Comparison of ENCODE assay signal across 10 cellular contexts in genomic region chr1:24748191-24749121, GRCh38. TPM values are rescaled to one million over a fixed set of nuclear protein-coding genes. Genes with fewer than 3 reads are reported as not detected.
DNase-seq lines count a peak whose midpoint lies in the region; ATAC-seq and TF ChIP-seq lines count a peak whose summit lies in the region.
"Had no signal": no experiment of that assay in that cellular context is flagged by ENCODE, and none has a peak within 500 bp of the region (broad histone marks: within the 10 kb centered on the region; RNA-seq: fewer than 3 reads in every experiment).

No MANE protein-coding gene starts in this region.

- H3K4me1 ChIP-seq in GM23338 (ENCODE audit: insufficient read depth) = peaks cover 67% of the 10 kb centered on the region

- TF ChIP-seq CTCF in GM23338 (conservative IDR thresholded peaks at IDR 0.05; ENCODE audit: low read depth in 2 of 2) = no peak

- H3K4me3 ChIP-seq in GM23338 (peak overlapping the region; percentile 72), SK-N-MC (peak overlapping the region; percentile 97)

- H3K27me3 ChIP-seq in GM23338 (ENCODE audit: insufficient read depth) = no peaks in the 10 kb centered on the region

- peak overlapping the region; percentile 88 for H3K4me2 ChIP-seq in GM23338

- no peak overlapping the region for H2AFZ ChIP-seq in GM23338
- H2AFZ ChIP-seq: parathyroid adenoma had no signal

- H3K27ac ChIP-seq in GM23338 (ENCODE audit: low read depth) (peak overlapping the region; percentile 52), SK-N-MC (0 out of 2 replicates have a peak overlapping the region, but pooled peaks have one; percentile 32)
- H3K27ac ChIP-seq: parathyroid adenoma had no signal

- H3K27me3 Mint-ChIP-seq in GM23338 (ENCODE audit: insufficient read depth, low read depth, poor library complexity) = peaks cover 19% of the 10 kb centered on the region
- H3K27me3 Mint-ChIP-seq in stimulated activated naive CD8-positive, alpha-beta T cell treated with anti-CD3 and anti-CD28 coated beads, Interleukin-15, amount 100 ng/mL, for 72 hours = peaks cover 30% of the 10 kb centered on the region

- ATAC-seq in GM23338 = no peak
- ATAC-seq in stimulated activated naive CD8-positive, alpha-beta T cell treated with anti-CD3 and anti-CD28 coated beads, Interleukin-15, amount 100 ng/mL, for 72 hours = no peak
- ATAC-seq in stimulated activated effector memory CD8-positive, alpha-beta T cell treated with anti-CD3 and anti-CD28 coated beads, Interleukin-12 subunit alpha, Interleukin-12 subunit beta, amount 100 ng/mL, for 72 hours = no peak

- peaks cover 60% of the 10 kb centered on the region for H4K20me1 ChIP-seq in GM23338 (replicated peaks; ENCODE audit: insufficient read depth)

- H3K9me3 ChIP-seq in SK-N-MC (ENCODE audit: low read depth, low read length) = no peaks in the 10 kb centered on the region

- H3K27ac Mint-ChIP-seq in GM23338 = peak overlapping the region; percentile 75; the same call in 1 of the 2 replicates
- H3K27ac Mint-ChIP-seq in stimulated activated naive CD8-positive, alpha-beta T cell treated with anti-CD3 and anti-CD28 coated beads, Interleukin-15, amount 100 ng/mL, for 72 hours = no peak overlapping the region
- no peak overlapping the region for H3K27ac Mint-ChIP-seq in stimulated activated effector memory CD8-positive, alpha-beta T cell treated with anti-CD3 and anti-CD28 coated beads, Interleukin-12 subunit alpha, Interleukin-12 subunit beta, amount 100 ng/mL, for 72 hours

- H3K36me3 Mint-ChIP-seq in GM23338 (ENCODE audit: low read depth) = peaks cover 47% of the 10 kb centered on the region
- no peaks in the 10 kb centered on the region for H3K36me3 Mint-ChIP-seq in stimulated activated effector memory CD8-positive, alpha-beta T cell treated with anti-CD3 and anti-CD28 coated beads, Interleukin-12 subunit alpha, Interleukin-12 subunit beta, amount 100 ng/mL, for 72 hours

- no peaks in the 10 kb centered on the region for H3K36me3 ChIP-seq in GM23338 (ENCODE audit: insufficient read depth)
- H3K36me3 ChIP-seq in SK-N-MC (ENCODE audit: insufficient read depth, low read length) = peaks cover 38% of the 10 kb centered on the region

- peaks cover 7% of the 10 kb centered on the region for H3F3A ChIP-seq in GM23338 (replicated peaks; ENCODE audit: low read depth)

- H3K4me1 Mint-ChIP-seq in GM23338 = peaks cover 51% of the 10 kb centered on the region
- peaks cover 45% of the 10 kb centered on the region for H3K4me1 Mint-ChIP-seq in stimulated activated naive CD8-positive, alpha-beta T cell treated with anti-CD3 and anti-CD28 coated beads, Interleukin-15, amount 100 ng/mL, for 72 hours
- peaks cover 15% of the 10 kb centered on the region for H3K4me1 Mint-ChIP-seq in stimulated activated effector memory CD8-positive, alpha-beta T cell treated with anti-CD3 and anti-CD28 coated beads, Interleukin-12 subunit alpha, Interleukin-12 subunit beta, amount 100 ng/mL, for 72 hours

- H3K4me3 Mint-ChIP-seq in GM23338 = peak overlapping the region; percentile 95
- peak overlapping the region; percentile 59 to 61 for H3K4me3 Mint-ChIP-seq in stimulated activated naive CD8-positive, alpha-beta T cell treated with anti-CD3 and anti-CD28 coated beads, Interleukin-15, amount 100 ng/mL, for 72 hours
- no peak overlapping the region for H3K4me3 Mint-ChIP-seq in stimulated activated effector memory CD8-positive, alpha-beta T cell treated with anti-CD3 and anti-CD28 coated beads, Interleukin-12 subunit alpha, Interleukin-12 subunit beta, amount 100 ng/mL, for 72 hours

- H3K9me2 ChIP-seq in GM23338 (ENCODE audit: insufficient read depth) = no peaks in the 10 kb centered on the region

- no peak for DNase-seq in GM23338 (ENCODE audit: low spot score)
- no peak for DNase-seq in SK-N-MC (ENCODE audit: low read depth, low spot score)
- DNase-seq in glomerular visceral epithelial cell (ENCODE audit: extremely low spot score) = peak; percentile 76
- DNase-seq in stimulated activated naive CD8-positive, alpha-beta T cell treated with anti-CD3 and anti-CD28 coated beads, Interleukin-15, amount 100 ng/mL, for 72 hours = no peak
- no peak for DNase-seq in stimulated activated CD4-positive, alpha-beta T cell treated with anti-CD3 and anti-CD28 coated beads, Interleukin-4, amount 100 ng/mL, for 24 hours
- DNase-seq in stimulated activated effector memory CD8-positive, alpha-beta T cell treated with anti-CD3 and anti-CD28 coated beads, Interleukin-12 subunit alpha, Interleukin-12 subunit beta, amount 100 ng/mL, for 72 hours (ENCODE audit: low spot score in 2 of 2) = no peak
- DNase-seq in DMS153 (lab: John Stamatoyannopoulos, UW) = no peak
- DNase-seq: activated CD4-positive, alpha-beta T cell treated with anti-CD3 and anti-CD28 coated beads, Interleukin-2, amount 10 ng/mL, durations not matched to agents 7 days and 5 days; NCI-H2227 treated with DMSO at 0.1 percent for 48 hours had no signal

- no peak overlapping the region for H3K9ac ChIP-seq in SK-N-MC (ENCODE audit: insufficient read length)
- H3K9ac ChIP-seq: parathyroid adenoma had no signal

- no peaks in the 10 kb centered on the region; the same call in 2 of the 3 replicates for H3K9me3 Mint-ChIP-seq in GM23338
- no peaks in the 10 kb centered on the region for H3K9me3 Mint-ChIP-seq in stimulated activated naive CD8-positive, alpha-beta T cell treated with anti-CD3 and anti-CD28 coated beads, Interleukin-15, amount 100 ng/mL, for 72 hours
- no peaks in the 10 kb centered on the region for H3K9me3 Mint-ChIP-seq in stimulated activated effector memory CD8-positive, alpha-beta T cell treated with anti-CD3 and anti-CD28 coated beads, Interleukin-12 subunit alpha, Interleukin-12 subunit beta, amount 100 ng/mL, for 72 hours
- H3K9me3 Mint-ChIP-seq: activated CD4-positive, alpha-beta T cell treated with anti-CD3 and anti-CD28 coated beads, Interleukin-2, amount 10 ng/mL, durations not matched to agents 7 days and 5 days had no signal

- peaks cover 77% of the 10 kb centered on the region for H3K79me2 ChIP-seq in GM23338 (replicated peaks; ENCODE audit: insufficient read depth)
- H3K79me2 ChIP-seq: parathyroid adenoma had no signal

TF ChIP-seq in GM23338, 12 proteins besides CTCF, POLR2A, EP300 and RAD21:
- TF ChIP-seq ZNF114 (CRISPR knock-in tag; IDR thresholded peaks at IDR 0.05) = no peak
- no peak for TF ChIP-seq JUNB (IDR thresholded peaks at IDR 0.05; ENCODE audit: unreplicated experiment)
- no peak for TF ChIP-seq ZNF331 (CRISPR knock-in tag; IDR thresholded peaks at IDR 0.05; ENCODE audit: low read depth)
- no peak for TF ChIP-seq CREB1 (CRISPR knock-in tag; IDR thresholded peaks at IDR 0.05; ENCODE audit: low read depth)
- no peak for TF ChIP-seq EZH2 (IDR thresholded peaks at IDR 0.05; ENCODE audit: low read depth, unreplicated experiment)
- TF ChIP-seq POLR2AphosphoS5 (IDR thresholded peaks at IDR 0.05; ENCODE audit: low read depth) = no peak
- no peak for TF ChIP-seq STAT1 (IDR thresholded peaks at IDR 0.05; ENCODE audit: unreplicated experiment)
- TF ChIP-seq REST (IDR thresholded peaks at IDR 0.05; ENCODE audit: unreplicated experiment) = no peak
- no peak for TF ChIP-seq ETS1 (IDR thresholded peaks at IDR 0.05)

RNA-seq across cellular contexts. Expression of gene CLIC4, which starts 3.2 kb away (rescaled TPM):
- 308 and 319 TPM in 2 replicates for total RNA-seq in GM23338 (2014; rRNA removed; shearing (Covaris generic))
- 84.0 and 92.5 TPM in 2 replicates for polyA plus RNA-seq in GM23338 (2016; fragmentation: Nextera tagmentation; extraction: Ambion mirVana)
